ENCODE assay signal across 8 cellular contexts in the genomic region with DNA sequence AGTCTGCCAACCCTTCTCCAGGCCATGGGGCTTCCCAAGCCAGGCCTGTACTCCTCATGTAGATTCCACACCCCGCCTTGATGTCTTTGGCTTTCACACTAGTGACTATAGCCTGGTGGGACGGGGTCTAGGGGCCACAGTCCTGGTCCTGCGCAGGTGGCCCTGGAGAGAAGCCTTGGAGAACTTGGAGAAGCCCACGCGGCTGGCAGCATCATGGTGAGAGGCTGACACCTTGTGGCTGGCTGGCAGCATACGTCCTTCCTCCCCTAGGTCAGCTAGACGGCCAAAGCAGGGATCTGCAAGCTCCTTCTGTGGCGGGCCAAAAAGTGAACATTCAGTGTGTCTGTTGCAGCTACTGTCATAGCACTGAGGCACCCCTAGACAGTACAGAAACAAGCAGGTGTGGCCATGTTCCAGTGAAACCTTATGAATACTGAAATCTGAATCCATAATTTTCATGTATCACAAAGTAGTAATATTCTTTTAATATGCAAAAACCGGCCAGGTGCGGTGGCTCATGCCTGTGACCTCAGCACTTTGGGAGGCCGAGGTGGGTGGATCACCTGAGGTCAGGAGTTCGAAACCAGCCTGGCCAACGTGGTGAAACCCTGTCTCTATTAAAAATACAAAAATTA. TPM values are rescaled to one million over a fixed set of nuclear protein-coding genes. Genes with fewer than 3 reads are reported as not detected.
DNase-seq lines count a peak whose midpoint lies in the region; ATAC-seq, FAIRE-seq and TF ChIP-seq lines count a peak whose summit lies in the region.

No MANE protein-coding gene starts in this region.

- H3K27me3 ChIP-seq in colonic mucosa (no peaks in the 10 kb centered on the region), liver (ENCODE audit: control insufficient read depth in 4 of 4, insufficient read depth in 4 of 4, low read length in 3 of 4) (no peaks in the 10 kb centered on the region)

- H3K27ac ChIP-seq in A549 (no peak overlapping the region), colonic mucosa (no peak overlapping the region), liver (ENCODE audit: low read depth in 1 of 2, low read length in 2 of 2) (no peak overlapping the region)

- no peak for TF ChIP-seq POLR2A in A549 (IDR thresholded peaks at IDR 0.05; ENCODE audit: low read length)

- TF ChIP-seq RAD21 in A549 (conservative IDR thresholded peaks at IDR 0.05 in 1 of 2, IDR thresholded peaks at IDR 0.05 in 1 of 2) (peak; percentile 87 to 91), liver (IDR thresholded peaks at IDR 0.05) (peak; percentile 91 to 95)

- WGBS in A549 (ENCODE audit: missing lambda C conversion rate), result 18% methylated on average over 13 of the region's 13 CpGs
- WGBS in liver, result 31% methylated on average over 13 of the region's 13 CpGs

- H3K4me1 ChIP-seq in A549, result no peaks in the 10 kb centered on the region
- no peaks in the 10 kb centered on the region for H3K4me1 ChIP-seq in colonic mucosa
- no peaks in the 10 kb centered on the region for H3K4me1 ChIP-seq in liver (ENCODE audit: control insufficient read depth in 4 of 4, insufficient read depth in 4 of 4, low read length in 3 of 4)

- DNase-seq in A549 (ENCODE audit: low read depth in 1 of 2, low spot score in 1 of 2) (peak; percentile 69 to 82), GM13976 (ENCODE audit: low spot score) (peak; percentile 78), NCI-H2227 treated with DMSO at 0.1 percent for 48 hours (lab: John Stamatoyannopoulos, UW) (peak; percentile 34), colonic mucosa (peak; percentile 43)
- DNase-seq in stimulated activated CD8-positive, alpha-beta memory T cell treated with anti-CD3 and anti-CD28 coated beads, Interleukin-4, amount 100 ng/mL, for 24 hours (ENCODE audit: low read depth), result peak; percentile 19

- no peak overlapping the region for H3K4me3 ChIP-seq in A549
- H3K4me3 ChIP-seq in colonic mucosa, result no peak overlapping the region
- no peak overlapping the region for H3K4me3 ChIP-seq in liver (ENCODE audit: low read depth in 1 of 3, low read length in 3 of 3)

- peak; percentile 74 for TF ChIP-seq CTCF in A549 (IDR thresholded peaks at IDR 0.05)
- TF ChIP-seq CTCF in GM13976 (IDR thresholded peaks at IDR 0.05; ENCODE audit: borderline replicate concordance, control extremely low read depth, extremely low read depth, insufficient read depth, missing control alignments), result peak; percentile 74
- TF ChIP-seq CTCF in colonic mucosa (IDR thresholded peaks at IDR 0.05), result peak; percentile 48
- TF ChIP-seq CTCF in liver (IDR thresholded peaks at IDR 0.05; ENCODE audit: low read depth, low read length, missing input control), result peak; percentile 78

- CTCF ChIA-PET in A549 (lab: Yijun Ruan, JAX), result interaction anchor here (0.5 to 28.4 kb wide), 18 partner anchors 8 to 1111 kb away, joined by 3 to 899 read pairs (median 4); a partner anchor contains a TSS

- in situ Hi-C loops in GM13976 (cut with MboI; ENCODE audit: low sequenced_read_pairs, unreplicated experiment), result loop anchor here (10.0 kb wide), 1 partner anchor 308 kb away; a partner anchor contains a TSS

- POLR2A ChIA-PET in A549 (lab: Yijun Ruan, JAX), result interaction anchor here (0.9 kb wide), 1 partner anchor 502 kb away, joined by 3 read pairs; no protein-coding TSS in a partner anchor

- no peak overlapping the region for H3K4me2 ChIP-seq in A549

- intact Hi-C loops in colonic mucosa (cut with DNase I), result no loop called here

- FAIRE-seq in A549 (lab: Jason Lieb, UNC), result no peak

- H3K9me3 ChIP-seq in A549 (no peaks in the 10 kb centered on the region), colonic mucosa (no peaks in the 10 kb centered on the region), liver (ENCODE audit: control insufficient read depth in 4 of 4, low read length in 3 of 4) (no peaks in the 10 kb centered on the region)

- H3K9ac ChIP-seq in colonic mucosa (ENCODE audit: low read depth in 2 of 2, low read length in 2 of 2) (no peak overlapping the region), liver (ENCODE audit: low read depth in 1 of 2, low read length in 2 of 2) (no peak overlapping the region)

- H3K36me3 ChIP-seq in colonic mucosa, result no peaks in the 10 kb centered on the region
- H3K36me3 ChIP-seq in liver (ENCODE audit: control insufficient read depth in 4 of 4, insufficient read depth in 3 of 4, low read depth in 1 of 4, low read length in 3 of 4), result no peaks in the 10 kb centered on the region

- ATAC-seq in A549, result peak; percentile 94 to 98
- ATAC-seq in activated CD4-positive, CD25-positive, alpha-beta regulatory T cell treated with anti-CD3 and anti-CD28 coated beads, Interleukin-2, amount 50 U/mL, for 24 hours, result peak; percentile 70 to 74
- no peak for ATAC-seq in HG02623 (IDR thresholded peaks at IDR 0.05; ENCODE audit: unreplicated experiment)

- no peak for TF ChIP-seq EP300 in A549 (IDR thresholded peaks at IDR 0.05)

TF ChIP-seq in A549, 52 proteins besides CTCF, POLR2A, EP300 and RAD21:
- TF ChIP-seq, protein P1, sequence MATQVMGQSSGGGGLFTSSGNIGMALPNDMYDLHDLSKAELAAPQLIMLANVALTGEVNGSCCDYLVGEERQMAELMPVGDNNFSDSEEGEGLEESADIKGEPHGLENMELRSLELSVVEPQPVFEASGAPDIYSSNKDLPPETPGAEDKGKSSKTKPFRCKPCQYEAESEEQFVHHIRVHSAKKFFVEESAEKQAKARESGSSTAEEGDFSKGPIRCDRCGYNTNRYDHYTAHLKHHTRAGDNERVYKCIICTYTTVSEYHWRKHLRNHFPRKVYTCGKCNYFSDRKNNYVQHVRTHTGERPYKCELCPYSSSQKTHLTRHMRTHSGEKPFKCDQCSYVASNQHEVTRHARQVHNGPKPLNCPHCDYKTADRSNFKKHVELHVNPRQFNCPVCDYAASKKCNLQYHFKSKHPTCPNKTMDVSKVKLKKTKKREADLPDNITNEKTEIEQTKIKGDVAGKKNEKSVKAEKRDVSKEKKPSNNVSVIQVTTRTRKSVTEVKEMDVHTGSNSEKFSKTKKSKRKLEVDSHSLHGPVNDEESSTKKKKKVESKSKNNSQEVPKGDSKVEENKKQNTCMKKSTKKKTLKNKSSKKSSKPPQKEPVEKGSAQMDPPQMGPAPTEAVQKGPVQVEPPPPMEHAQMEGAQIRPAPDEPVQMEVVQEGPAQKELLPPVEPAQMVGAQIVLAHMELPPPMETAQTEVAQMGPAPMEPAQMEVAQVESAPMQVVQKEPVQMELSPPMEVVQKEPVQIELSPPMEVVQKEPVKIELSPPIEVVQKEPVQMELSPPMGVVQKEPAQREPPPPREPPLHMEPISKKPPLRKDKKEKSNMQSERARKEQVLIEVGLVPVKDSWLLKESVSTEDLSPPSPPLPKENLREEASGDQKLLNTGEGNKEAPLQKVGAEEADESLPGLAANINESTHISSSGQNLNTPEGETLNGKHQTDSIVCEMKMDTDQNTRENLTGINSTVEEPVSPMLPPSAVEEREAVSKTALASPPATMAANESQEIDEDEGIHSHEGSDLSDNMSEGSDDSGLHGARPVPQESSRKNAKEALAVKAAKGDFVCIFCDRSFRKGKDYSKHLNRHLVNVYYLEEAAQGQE (IDR thresholded peaks at IDR 0.05), result no peak
- TF ChIP-seq SMC3 (IDR thresholded peaks at IDR 0.05), result peak; percentile 81
- TF ChIP-seq HDAC2 (IDR thresholded peaks at IDR 0.05), result no peak

TF ChIP-seq in liver, 16 proteins besides CTCF, POLR2A, EP300 and RAD21:
- TF ChIP-seq, protein P2, sequence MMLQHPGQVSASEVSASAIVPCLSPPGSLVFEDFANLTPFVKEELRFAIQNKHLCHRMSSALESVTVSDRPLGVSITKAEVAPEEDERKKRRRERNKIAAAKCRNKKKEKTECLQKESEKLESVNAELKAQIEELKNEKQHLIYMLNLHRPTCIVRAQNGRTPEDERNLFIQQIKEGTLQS (IDR thresholded peaks at IDR 0.05), result no peak
- TF ChIP-seq HNF4G (IDR thresholded peaks at IDR 0.05) (no peak), FOXA1 (IDR thresholded peaks at IDR 0.05) (no peak), JUND (IDR thresholded peaks at IDR 0.05) (no peak), GABPA (IDR thresholded peaks at IDR 0.05 in 1 of 2, conservative IDR thresholded peaks at IDR 0.05 in 1 of 2) (no peak), NR2F2 (IDR thresholded peaks at IDR 0.05) (no peak), YY1 (IDR thresholded peaks at IDR 0.05) (no peak), RXRA (IDR thresholded peaks at IDR 0.05) (no peak), TAF1 (conservative IDR thresholded peaks at IDR 0.05) (no peak), EGR1 (IDR thresholded peaks at IDR 0.05; ENCODE audit: low read depth in 2 of 2) (no peak), SP1 (IDR thresholded peaks at IDR 0.05) (no peak), FOXA2 (IDR thresholded peaks at IDR 0.05) (no peak)
- TF ChIP-seq, protein P3, sequence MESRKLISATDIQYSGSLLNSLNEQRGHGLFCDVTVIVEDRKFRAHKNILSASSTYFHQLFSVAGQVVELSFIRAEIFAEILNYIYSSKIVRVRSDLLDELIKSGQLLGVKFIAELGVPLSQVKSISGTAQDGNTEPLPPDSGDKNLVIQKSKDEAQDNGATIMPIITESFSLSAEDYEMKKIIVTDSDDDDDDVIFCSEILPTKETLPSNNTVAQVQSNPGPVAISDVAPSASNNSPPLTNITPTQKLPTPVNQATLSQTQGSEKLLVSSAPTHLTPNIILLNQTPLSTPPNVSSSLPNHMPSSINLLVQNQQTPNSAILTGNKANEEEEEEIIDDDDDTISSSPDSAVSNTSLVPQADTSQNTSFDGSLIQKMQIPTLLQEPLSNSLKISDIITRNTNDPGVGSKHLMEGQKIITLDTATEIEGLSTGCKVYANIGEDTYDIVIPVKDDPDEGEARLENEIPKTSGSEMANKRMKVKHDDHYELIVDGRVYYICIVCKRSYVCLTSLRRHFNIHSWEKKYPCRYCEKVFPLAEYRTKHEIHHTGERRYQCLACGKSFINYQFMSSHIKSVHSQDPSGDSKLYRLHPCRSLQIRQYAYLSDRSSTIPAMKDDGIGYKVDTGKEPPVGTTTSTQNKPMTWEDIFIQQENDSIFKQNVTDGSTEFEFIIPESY (IDR thresholded peaks at IDR 0.05), result no peak

RNA-seq across cellular contexts. Expression of a gene that starts 42.0 kb away (rescaled TPM):
- not detected in 2 replicates for polyA plus RNA-seq in A549 (2011; rRNA removed)
- polyA plus RNA-seq in A549 (2012; cell fraction: cytosol; rRNA removed), result not detected in 2 replicates
- not detected in 2 replicates for polyA plus RNA-seq in A549 (2012; cell fraction: nucleus; rRNA removed)
- not detected in 3 replicates for polyA plus RNA-seq in A549 (2017; fragmentation: RNase III; extraction: RNeasy Plus Mini Kit Qiagen cat#74134 plus additional on column Dnase treatment)
- polyA minus RNA-seq in A549 (2011; rRNA and poly(A)+ RNA removed), result not detected in 2 replicates
- total RNA-seq in colonic mucosa, result 10 to 100 TPM; 38.3 to 40.6 TPM
- 1 to 10 TPM; 1.1 to 1.2 TPM for total RNA-seq in liver
- 1 to 10 TPM in 1 of 2 donors, under 1 TPM in 1; 0.39 to 1.5 TPM for polyA plus RNA-seq in liver

Comparison
In these comparisons a context has a peak if more than half of its experiments do, and no peak if none do; other contexts are left out.
1. DNase-seq: peak in every context shown above with its lines; median percentile 78 in GM13976; 76 in A549; 43 in colonic mucosa; 34 in NCI-H2227 treated with DMSO at 0.1 percent for 48 hours; 19 in stimulated activated CD8-positive, alpha-beta memory T cell treated with anti-CD3 and anti-CD28 coated beads, Interleukin-4, amount 100 ng/mL, for 24 hours.
2. RNA of a gene that starts 42.0 kb away (total RNA-seq): 38.3 to 40.6 TPM in colonic mucosa; 1.1 to 1.2 TPM in liver; every median in the first group is over 10 times any median in the second.
3. Peak in every context shown above with its lines, with median percentiles within 50 percentile points of each other: CTCF ChIP-seq.